Comparison of ENCODE assay signal across 2 cellular contexts in the genomic region with DNA sequence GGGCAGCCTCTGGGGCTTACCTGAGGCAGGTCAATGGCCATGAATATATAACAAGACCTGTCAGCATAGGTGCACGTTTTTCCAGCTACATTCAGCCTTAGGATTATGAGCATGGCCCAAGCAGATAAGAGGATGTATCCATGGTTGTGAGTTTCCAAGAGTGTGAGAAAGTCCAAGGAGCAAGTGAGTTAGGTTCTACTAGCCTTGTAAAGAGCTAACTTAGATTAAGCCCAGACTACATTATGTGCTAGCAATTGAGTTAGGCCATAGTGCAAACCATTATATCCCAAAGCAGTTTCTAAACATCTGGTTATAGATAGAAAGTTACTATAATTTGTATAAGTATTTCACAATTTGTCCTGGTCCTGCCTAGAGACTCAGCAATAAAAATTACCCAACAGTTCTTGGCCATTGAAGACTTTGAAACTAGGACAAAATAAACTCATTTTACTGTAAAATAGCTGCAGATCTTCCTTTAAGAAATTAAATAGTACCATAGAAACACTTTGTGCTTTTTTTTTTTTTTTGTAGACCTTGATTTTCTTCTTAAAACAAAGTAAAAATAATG.
A peak's percentile ranks its signal among the peaks of the same experiment; 100 is the strongest.
TF ChIP-seq lines count a peak whose summit lies in the region.

No MANE protein-coding gene starts in this region.

TF ChIP-seq in liver, 16 proteins besides CTCF, POLR2A, EP300 and RAD21 (continued from another document):
- TF ChIP-seq FOXA2 (IDR thresholded peaks at IDR 0.05), result no peak
- TF ChIP-seq GABPA (IDR thresholded peaks at IDR 0.05 in 1 of 2, conservative IDR thresholded peaks at IDR 0.05 in 1 of 2), result no peak
- TF ChIP-seq, protein P1, sequence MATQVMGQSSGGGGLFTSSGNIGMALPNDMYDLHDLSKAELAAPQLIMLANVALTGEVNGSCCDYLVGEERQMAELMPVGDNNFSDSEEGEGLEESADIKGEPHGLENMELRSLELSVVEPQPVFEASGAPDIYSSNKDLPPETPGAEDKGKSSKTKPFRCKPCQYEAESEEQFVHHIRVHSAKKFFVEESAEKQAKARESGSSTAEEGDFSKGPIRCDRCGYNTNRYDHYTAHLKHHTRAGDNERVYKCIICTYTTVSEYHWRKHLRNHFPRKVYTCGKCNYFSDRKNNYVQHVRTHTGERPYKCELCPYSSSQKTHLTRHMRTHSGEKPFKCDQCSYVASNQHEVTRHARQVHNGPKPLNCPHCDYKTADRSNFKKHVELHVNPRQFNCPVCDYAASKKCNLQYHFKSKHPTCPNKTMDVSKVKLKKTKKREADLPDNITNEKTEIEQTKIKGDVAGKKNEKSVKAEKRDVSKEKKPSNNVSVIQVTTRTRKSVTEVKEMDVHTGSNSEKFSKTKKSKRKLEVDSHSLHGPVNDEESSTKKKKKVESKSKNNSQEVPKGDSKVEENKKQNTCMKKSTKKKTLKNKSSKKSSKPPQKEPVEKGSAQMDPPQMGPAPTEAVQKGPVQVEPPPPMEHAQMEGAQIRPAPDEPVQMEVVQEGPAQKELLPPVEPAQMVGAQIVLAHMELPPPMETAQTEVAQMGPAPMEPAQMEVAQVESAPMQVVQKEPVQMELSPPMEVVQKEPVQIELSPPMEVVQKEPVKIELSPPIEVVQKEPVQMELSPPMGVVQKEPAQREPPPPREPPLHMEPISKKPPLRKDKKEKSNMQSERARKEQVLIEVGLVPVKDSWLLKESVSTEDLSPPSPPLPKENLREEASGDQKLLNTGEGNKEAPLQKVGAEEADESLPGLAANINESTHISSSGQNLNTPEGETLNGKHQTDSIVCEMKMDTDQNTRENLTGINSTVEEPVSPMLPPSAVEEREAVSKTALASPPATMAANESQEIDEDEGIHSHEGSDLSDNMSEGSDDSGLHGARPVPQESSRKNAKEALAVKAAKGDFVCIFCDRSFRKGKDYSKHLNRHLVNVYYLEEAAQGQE (IDR thresholded peaks at IDR 0.05), result no peak
- peak in 1 of 2 donors; percentile 16 for TF ChIP-seq JUND (IDR thresholded peaks at IDR 0.05)
- TF ChIP-seq HNF4A (conservative IDR thresholded peaks at IDR 0.05), result peak; percentile 57 to 60
- TF ChIP-seq, protein P2, sequence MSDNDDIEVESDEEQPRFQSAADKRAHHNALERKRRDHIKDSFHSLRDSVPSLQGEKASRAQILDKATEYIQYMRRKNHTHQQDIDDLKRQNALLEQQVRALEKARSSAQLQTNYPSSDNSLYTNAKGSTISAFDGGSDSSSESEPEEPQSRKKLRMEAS (IDR thresholded peaks at IDR 0.05), result no peak
- TF ChIP-seq SP1 (IDR thresholded peaks at IDR 0.05), result peak; percentile 10
- TF ChIP-seq EGR1 (IDR thresholded peaks at IDR 0.05; ENCODE audit: low read depth in 2 of 2), result no peak
- no peak for TF ChIP-seq HNF4G (IDR thresholded peaks at IDR 0.05)
- peak; percentile 28 for TF ChIP-seq YY1 (IDR thresholded peaks at IDR 0.05)
- TF ChIP-seq NR2F2 (IDR thresholded peaks at IDR 0.05), result no peak
- TF ChIP-seq, protein P3, sequence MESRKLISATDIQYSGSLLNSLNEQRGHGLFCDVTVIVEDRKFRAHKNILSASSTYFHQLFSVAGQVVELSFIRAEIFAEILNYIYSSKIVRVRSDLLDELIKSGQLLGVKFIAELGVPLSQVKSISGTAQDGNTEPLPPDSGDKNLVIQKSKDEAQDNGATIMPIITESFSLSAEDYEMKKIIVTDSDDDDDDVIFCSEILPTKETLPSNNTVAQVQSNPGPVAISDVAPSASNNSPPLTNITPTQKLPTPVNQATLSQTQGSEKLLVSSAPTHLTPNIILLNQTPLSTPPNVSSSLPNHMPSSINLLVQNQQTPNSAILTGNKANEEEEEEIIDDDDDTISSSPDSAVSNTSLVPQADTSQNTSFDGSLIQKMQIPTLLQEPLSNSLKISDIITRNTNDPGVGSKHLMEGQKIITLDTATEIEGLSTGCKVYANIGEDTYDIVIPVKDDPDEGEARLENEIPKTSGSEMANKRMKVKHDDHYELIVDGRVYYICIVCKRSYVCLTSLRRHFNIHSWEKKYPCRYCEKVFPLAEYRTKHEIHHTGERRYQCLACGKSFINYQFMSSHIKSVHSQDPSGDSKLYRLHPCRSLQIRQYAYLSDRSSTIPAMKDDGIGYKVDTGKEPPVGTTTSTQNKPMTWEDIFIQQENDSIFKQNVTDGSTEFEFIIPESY (IDR thresholded peaks at IDR 0.05), result no peak

TF ChIP-seq in HepG2, 621 proteins besides CTCF, POLR2A, EP300 and RAD21 (continued from another document):
- TF ChIP-seq GABPA (IDR thresholded peaks at IDR 0.05; ENCODE audit: low read depth, low read length) (no peak), GABPA (CRISPR knock-in tag; IDR thresholded peaks at IDR 0.05; ENCODE audit: low read depth) (no peak), PRMT3 (CRISPR knock-in tag; IDR thresholded peaks at IDR 0.05; ENCODE audit: borderline replicate concordance, low read depth) (no peak), MYNN (CRISPR knock-in tag; IDR thresholded peaks at IDR 0.05; ENCODE audit: low read depth) (no peak), PHF20 (CRISPR knock-in tag; IDR thresholded peaks at IDR 0.05) (no peak), ZNF333 (CRISPR knock-in tag; IDR thresholded peaks at IDR 0.05; ENCODE audit: borderline replicate concordance) (no peak), ELF1 (CRISPR knock-in tag; IDR thresholded peaks at IDR 0.05) (no peak), MATR3 (CRISPR knock-in tag; IDR thresholded peaks at IDR 0.05) (no peak)
- TF ChIP-seq, protein P4, sequence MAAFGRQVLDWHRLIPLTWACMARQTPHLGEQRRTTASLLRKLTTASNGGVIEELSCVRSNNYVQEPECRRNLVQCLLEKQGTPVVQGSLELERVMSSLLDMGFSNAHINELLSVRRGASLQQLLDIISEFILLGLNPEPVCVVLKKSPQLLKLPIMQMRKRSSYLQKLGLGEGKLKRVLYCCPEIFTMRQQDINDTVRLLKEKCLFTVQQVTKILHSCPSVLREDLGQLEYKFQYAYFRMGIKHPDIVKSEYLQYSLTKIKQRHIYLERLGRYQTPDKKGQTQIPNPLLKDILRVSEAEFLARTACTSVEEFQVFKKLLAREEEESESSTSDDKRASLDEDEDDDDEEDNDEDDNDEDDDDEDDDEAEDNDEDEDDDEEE (CRISPR knock-in tag; IDR thresholded peaks at IDR 0.05), result no peak
- TF ChIP-seq, protein P5, sequence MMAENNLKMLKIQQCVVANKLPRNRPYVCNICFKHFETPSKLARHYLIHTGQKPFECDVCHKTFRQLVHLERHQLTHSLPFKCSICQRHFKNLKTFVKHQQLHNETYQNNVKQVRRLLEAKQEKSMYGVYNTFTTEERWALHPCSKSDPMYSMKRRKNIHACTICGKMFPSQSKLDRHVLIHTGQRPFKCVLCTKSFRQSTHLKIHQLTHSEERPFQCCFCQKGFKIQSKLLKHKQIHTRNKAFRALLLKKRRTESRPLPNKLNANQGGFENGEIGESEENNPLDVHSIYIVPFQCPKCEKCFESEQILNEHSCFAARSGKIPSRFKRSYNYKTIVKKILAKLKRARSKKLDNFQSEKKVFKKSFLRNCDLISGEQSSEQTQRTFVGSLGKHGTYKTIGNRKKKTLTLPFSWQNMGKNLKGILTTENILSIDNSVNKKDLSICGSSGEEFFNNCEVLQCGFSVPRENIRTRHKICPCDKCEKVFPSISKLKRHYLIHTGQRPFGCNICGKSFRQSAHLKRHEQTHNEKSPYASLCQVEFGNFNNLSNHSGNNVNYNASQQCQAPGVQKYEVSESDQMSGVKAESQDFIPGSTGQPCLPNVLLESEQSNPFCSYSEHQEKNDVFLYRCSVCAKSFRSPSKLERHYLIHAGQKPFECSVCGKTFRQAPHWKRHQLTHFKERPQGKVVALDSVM (CRISPR knock-in tag; IDR thresholded peaks at IDR 0.05), result no peak
- TF ChIP-seq, protein P6, sequence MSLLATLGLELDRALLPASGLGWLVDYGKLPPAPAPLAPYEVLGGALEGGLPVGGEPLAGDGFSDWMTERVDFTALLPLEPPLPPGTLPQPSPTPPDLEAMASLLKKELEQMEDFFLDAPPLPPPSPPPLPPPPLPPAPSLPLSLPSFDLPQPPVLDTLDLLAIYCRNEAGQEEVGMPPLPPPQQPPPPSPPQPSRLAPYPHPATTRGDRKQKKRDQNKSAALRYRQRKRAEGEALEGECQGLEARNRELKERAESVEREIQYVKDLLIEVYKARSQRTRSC (CRISPR knock-in tag; IDR thresholded peaks at IDR 0.05; ENCODE audit: low read depth), result no peak
- TF ChIP-seq, protein P7, sequence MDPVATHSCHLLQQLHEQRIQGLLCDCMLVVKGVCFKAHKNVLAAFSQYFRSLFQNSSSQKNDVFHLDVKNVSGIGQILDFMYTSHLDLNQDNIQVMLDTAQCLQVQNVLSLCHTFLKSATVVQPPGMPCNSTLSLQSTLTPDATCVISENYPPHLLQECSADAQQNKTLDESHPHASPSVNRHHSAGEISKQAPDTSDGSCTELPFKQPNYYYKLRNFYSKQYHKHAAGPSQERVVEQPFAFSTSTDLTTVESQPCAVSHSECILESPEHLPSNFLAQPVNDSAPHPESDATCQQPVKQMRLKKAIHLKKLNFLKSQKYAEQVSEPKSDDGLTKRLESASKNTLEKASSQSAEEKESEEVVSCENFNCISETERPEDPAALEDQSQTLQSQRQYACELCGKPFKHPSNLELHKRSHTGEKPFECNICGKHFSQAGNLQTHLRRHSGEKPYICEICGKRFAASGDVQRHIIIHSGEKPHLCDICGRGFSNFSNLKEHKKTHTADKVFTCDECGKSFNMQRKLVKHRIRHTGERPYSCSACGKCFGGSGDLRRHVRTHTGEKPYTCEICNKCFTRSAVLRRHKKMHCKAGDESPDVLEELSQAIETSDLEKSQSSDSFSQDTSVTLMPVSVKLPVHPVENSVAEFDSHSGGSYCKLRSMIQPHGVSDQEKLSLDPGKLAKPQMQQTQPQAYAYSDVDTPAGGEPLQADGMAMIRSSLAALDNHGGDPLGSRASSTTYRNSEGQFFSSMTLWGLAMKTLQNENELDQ (CRISPR knock-in tag; IDR thresholded peaks at IDR 0.05; ENCODE audit: borderline replicate concordance), result no peak
